7 cellular contexts compared by ENCODE assay signal in the genomic region with DNA sequence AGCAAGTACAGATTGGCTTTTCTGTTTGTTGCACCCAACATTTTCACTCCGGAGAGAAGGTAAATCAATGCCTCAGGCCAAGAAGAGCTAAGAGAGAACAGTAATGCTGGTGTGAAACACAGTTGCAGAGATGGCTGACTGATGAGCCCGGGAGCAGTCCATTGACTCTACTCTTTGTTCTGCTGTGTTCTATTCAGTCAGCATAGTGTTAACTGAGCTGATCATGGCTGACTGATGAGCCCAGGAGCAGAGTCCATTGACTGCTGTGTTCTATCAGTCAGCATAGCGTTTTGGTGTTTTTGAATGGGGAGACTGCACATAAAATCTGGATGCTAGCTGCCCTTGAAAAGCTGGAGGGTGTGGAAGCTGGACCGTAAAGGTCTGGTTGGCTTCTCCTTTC.
"Had no signal": no experiment of that assay in that cellular context is flagged by ENCODE, and none has a peak within 500 bp of the region (broad histone marks: within the 10 kb centered on the region; RNA-seq: fewer than 3 reads in every experiment).

No MANE protein-coding gene starts in this region.

- H3K9me3 Mint-ChIP-seq: IgD-negative memory B cell had no signal

- H3K27ac Mint-ChIP-seq: IgD-negative memory B cell had no signal

- H3K36me3 Mint-ChIP-seq: IgD-negative memory B cell had no signal

- H3K27ac ChIP-seq: HL-60 had no signal

- DNase-seq: IMR-90, KBM-7, KG1 had no signal

- FAIRE-seq: HTR-8/SVneo, K562 had no signal

- H3K4me3 ChIP-seq: K562 had no signal

- H3K4me1 Mint-ChIP-seq: IgD-negative memory B cell had no signal
